Comparison of ENCODE assay signal across 1 cellular context in the genomic region with DNA sequence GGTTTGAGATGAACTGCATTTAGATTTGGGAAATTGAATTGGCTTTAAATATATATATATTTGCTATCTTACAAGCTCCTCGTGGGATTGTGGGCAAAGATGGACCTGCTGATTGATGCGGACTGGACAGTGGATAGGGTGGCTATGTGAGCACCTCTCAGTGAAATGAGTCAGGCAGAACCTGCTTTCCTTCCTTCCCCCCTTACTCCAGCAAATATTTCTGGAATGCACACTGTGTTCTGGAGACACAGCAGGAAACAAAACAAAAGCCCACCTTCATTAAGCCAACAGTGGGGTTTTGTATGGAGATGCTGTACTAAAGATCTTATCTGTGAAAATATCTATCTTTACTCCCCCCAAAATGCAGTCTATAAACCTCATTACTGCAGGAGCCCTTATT.
TF ChIP-seq lines count a peak whose summit lies in the region.

No MANE protein-coding gene starts in this region.

TF ChIP-seq in SK-N-SH treated with all-trans-retinoic acid at 6 μM for 48 hours, 23 proteins besides CTCF, POLR2A, EP300 and RAD21 (continued from another document):
- TF ChIP-seq, protein P1, sequence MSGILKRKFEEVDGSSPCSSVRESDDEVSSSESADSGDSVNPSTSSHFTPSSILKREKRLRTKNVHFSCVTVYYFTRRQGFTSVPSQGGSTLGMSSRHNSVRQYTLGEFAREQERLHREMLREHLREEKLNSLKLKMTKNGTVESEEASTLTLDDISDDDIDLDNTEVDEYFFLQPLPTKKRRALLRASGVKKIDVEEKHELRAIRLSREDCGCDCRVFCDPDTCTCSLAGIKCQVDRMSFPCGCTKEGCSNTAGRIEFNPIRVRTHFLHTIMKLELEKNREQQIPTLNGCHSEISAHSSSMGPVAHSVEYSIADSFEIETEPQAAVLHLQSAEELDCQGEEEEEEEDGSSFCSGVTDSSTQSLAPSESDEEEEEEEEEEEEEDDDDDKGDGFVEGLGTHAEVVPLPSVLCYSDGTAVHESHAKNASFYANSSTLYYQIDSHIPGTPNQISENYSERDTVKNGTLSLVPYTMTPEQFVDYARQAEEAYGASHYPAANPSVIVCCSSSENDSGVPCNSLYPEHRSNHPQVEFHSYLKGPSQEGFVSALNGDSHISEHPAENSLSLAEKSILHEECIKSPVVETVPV (CRISPR knock-in tag; IDR thresholded peaks at IDR 0.05): no peak
- TF ChIP-seq ZNF70 (CRISPR knock-in tag; IDR thresholded peaks at IDR 0.05): no peak
- no peak for TF ChIP-seq SNAI2 (CRISPR knock-in tag; IDR thresholded peaks at IDR 0.05)
- TF ChIP-seq TCF4 (CRISPR knock-in tag; IDR thresholded peaks at IDR 0.05; ENCODE audit: borderline replicate concordance): no peak
- TF ChIP-seq PPARA (CRISPR knock-in tag; IDR thresholded peaks at IDR 0.05; ENCODE audit: borderline replicate concordance): no peak
- TF ChIP-seq ZNF8 (CRISPR knock-in tag; IDR thresholded peaks at IDR 0.05): no peak
- TF ChIP-seq ZFP3 (CRISPR knock-in tag; IDR thresholded peaks at IDR 0.05): no peak
- no peak for TF ChIP-seq ESRRG (CRISPR knock-in tag; IDR thresholded peaks at IDR 0.05)
- TF ChIP-seq GLIS3 (CRISPR knock-in tag; IDR thresholded peaks at IDR 0.05): no peak
- TF ChIP-seq CSDC2 (CRISPR knock-in tag; IDR thresholded peaks at IDR 0.05): no peak
- TF ChIP-seq, protein P2, sequence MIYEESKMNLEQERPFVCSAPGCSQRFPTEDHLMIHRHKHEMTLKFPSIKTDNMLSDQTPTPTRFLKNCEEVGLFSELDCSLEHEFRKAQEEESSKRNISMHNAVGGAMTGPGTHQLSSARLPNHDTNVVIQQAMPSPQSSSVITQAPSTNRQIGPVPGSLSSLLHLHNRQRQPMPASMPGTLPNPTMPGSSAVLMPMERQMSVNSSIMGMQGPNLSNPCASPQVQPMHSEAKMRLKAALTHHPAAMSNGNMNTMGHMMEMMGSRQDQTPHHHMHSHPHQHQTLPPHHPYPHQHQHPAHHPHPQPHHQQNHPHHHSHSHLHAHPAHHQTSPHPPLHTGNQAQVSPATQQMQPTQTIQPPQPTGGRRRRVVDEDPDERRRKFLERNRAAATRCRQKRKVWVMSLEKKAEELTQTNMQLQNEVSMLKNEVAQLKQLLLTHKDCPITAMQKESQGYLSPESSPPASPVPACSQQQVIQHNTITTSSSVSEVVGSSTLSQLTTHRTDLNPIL (CRISPR knock-in tag; IDR thresholded peaks at IDR 0.05; ENCODE audit: low read depth): no peak
- no peak for TF ChIP-seq ZFP30 (CRISPR knock-in tag; IDR thresholded peaks at IDR 0.05)
